14 cellular contexts compared by ENCODE assay signal in the genomic region with DNA sequence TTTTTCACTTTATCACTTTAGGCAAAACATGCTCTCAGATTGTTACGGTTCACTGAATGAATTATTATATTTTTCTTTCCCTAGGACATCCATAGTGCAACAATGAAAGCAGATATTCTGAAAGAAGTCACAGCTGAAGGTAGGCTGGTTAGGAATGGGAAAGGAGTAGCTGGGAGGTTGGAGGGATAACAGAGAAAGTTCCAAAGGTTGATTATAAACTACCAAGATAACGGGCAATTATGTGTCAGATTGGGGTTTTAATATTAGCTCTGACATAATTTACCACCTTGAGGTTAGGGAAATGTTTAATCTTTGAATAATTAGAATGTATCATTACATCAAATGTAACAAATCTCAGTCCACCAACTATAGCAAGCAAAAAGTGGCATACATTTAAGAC.
A peak's percentile ranks its signal among the peaks of the same experiment; 100 is the strongest.
DNase-seq lines count a peak whose midpoint lies in the region; ATAC-seq and TF ChIP-seq lines count a peak whose summit lies in the region.
"Had no signal": no experiment of that assay in that cellular context is flagged by ENCODE, and none has a peak within 500 bp of the region (broad histone marks: within the 10 kb centered on the region; RNA-seq: fewer than 3 reads in every experiment).

No MANE protein-coding gene starts in this region.

- H4K8ac ChIP-seq in IMR-90 (ENCODE audit: low read depth in 2 of 2, low read length in 2 of 2) = no peak overlapping the region

- no peaks in the 10 kb centered on the region for H4K20me1 ChIP-seq in IMR-90 (ENCODE audit: insufficient read depth, low read length)
- H4K20me1 ChIP-seq in neural progenitor cell (ENCODE audit: low read depth) = no peaks in the 10 kb centered on the region

- WGBS in IMR-90 (ENCODE audit: extremely low coverage in 2 of 2, insufficient read length in 1 of 2), 2 experiments = no CpG with 5 or more reads among the region's 2 CpGs
- 100% methylated on average over 2 of the region's 2 CpGs; no CpG with 5 or more reads in 1 of the 2 experiments for WGBS in endodermal cell (ENCODE audit: insufficient coverage in 1 of 2, insufficient read length in 1 of 2), 2 experiments

- peak overlapping the region; percentile 93 for H3K4me3 Mint-ChIP-seq in endodermal cell
- H3K4me3 Mint-ChIP-seq in neural progenitor cell = no peak overlapping the region
- H3K4me3 Mint-ChIP-seq: CD4-positive, alpha-beta memory T cell had no signal

- no peak overlapping the region for H3K14ac ChIP-seq in IMR-90 (replicated peaks; ENCODE audit: low read depth, low read length)

- H2AFZ ChIP-seq in IMR-90 (replicated peaks; ENCODE audit: low read length, poor library complexity) = no peak overlapping the region
- H2AFZ ChIP-seq in neural progenitor cell (replicated peaks) = no peak overlapping the region

- POLR2A ChIA-PET in HEK293 (lab: Yijun Ruan, JAX) = no interaction called here
- POLR2A ChIA-PET in IMR-90 (lab: Charles Lee; ENCODE audit: unreplicated experiment) = no interaction called here

- H3K4me3 ChIP-seq in HEK293 (ENCODE audit: low read depth, low read length) (no peak overlapping the region), IMR-90 (ENCODE audit: insufficient read depth, low read depth, low read length) (no peak overlapping the region), endodermal cell (ENCODE audit: low read length) (no peak overlapping the region), neural progenitor cell (no peak overlapping the region)

- H3K23ac ChIP-seq in IMR-90 (ENCODE audit: low read depth, low read length) = no peak overlapping the region

- H2BK20ac ChIP-seq in IMR-90 (ENCODE audit: low read depth, low read length) = no peak overlapping the region

- H4K5ac ChIP-seq in IMR-90 (ENCODE audit: low read depth, low read length) = no peak overlapping the region

- no peak for TF ChIP-seq CTCF in HEK293 (tag by site-specific recombination; IDR thresholded peaks at IDR 0.05)
- no peak for TF ChIP-seq CTCF in IMR-90 (conservative IDR thresholded peaks at IDR 0.05; ENCODE audit: low read depth, low read length)
- TF ChIP-seq CTCF in endodermal cell (conservative IDR thresholded peaks at IDR 0.05) = no peak
- no peak for TF ChIP-seq CTCF in neural progenitor cell (IDR thresholded peaks at IDR 0.05)

- intact Hi-C loops in IMR-90 (cut with micrococcal nuclease) = no loop called here

- H3K9ac ChIP-seq in IMR-90 (ENCODE audit: low read depth, low read length) (no peak overlapping the region), endodermal cell (ENCODE audit: extremely low read depth, low read length, poor library complexity, severe bottlenecking) (no peak overlapping the region), neural progenitor cell (no peak overlapping the region)

- no TSS peak for BruUV-seq in IMR-90 (replicated peaks; lab: Mats Ljungman, UMichigan)

- H3K27ac ChIP-seq in HEK293 (ENCODE audit: extremely low read depth, low read depth, low read length) = no peak overlapping the region
- H3K27ac ChIP-seq in IMR-90 (ENCODE audit: insufficient read depth, low read length) = no peak overlapping the region
- H3K27ac ChIP-seq in endodermal cell (ENCODE audit: low read depth, low read length) = no peak overlapping the region
- H3K27ac ChIP-seq in neural progenitor cell = no peak overlapping the region
- H3K27ac ChIP-seq: C4-2B had no signal

- H2AK5ac ChIP-seq in IMR-90 (ENCODE audit: low read depth, low read length) = no peak overlapping the region

- no peak overlapping the region for H2BK15ac ChIP-seq in IMR-90 (ENCODE audit: low read depth, low read length)

- DNase-seq in IMR-90 (no peak), endodermal cell (no peak), neural progenitor cell (ENCODE audit: low spot score) (no peak), T-helper 9 cell (no peak), NCI-H1105 treated with DMSO at 0.1 percent for 48 hours (lab: John Stamatoyannopoulos, UW) (no peak)
- DNase-seq: BE2C; CD4-positive, alpha-beta memory T cell; DMS153; DMS79 treated with DMSO at 0.1 percent for 48 hours; EL; HCEC 1CT had no signal

- no peaks in the 10 kb centered on the region for H3K9me1 ChIP-seq in IMR-90 (ENCODE audit: insufficient read depth, low read length)

- no peak overlapping the region for H2AK9ac ChIP-seq in IMR-90 (replicated peaks; ENCODE audit: low read depth, low read length, poor library complexity)

- CTCF ChIA-PET in HEK293 (lab: Yijun Ruan, JAX) (no interaction called here), IMR-90 (lab: Yijun Ruan, JAX) (interaction anchor here (0.6 kb wide), 1 partner anchor 69 kb away, joined by 3 read pairs; no protein-coding TSS in a partner anchor)

- H3K4me1 Mint-ChIP-seq in endodermal cell (peaks cover 14% of the 10 kb centered on the region), neural progenitor cell (no peaks in the 10 kb centered on the region)
- H3K4me1 Mint-ChIP-seq: CD4-positive, alpha-beta memory T cell had no signal

- H3K56ac ChIP-seq in IMR-90 (ENCODE audit: extremely low read depth, insufficient read depth, low read length) = no peak overlapping the region

- no peak overlapping the region for H2BK5ac ChIP-seq in IMR-90 (ENCODE audit: low read depth, low read length, poor library complexity, severe bottlenecking)

- H3K18ac ChIP-seq in IMR-90 (ENCODE audit: low read depth, low read length) = no peak overlapping the region

- TF ChIP-seq POLR2A in IMR-90 (IDR thresholded peaks at IDR 0.05; ENCODE audit: low read depth, low read length) = no peak

- in situ Hi-C loops in IMR-90 (cut with MboI; ENCODE audit: low sequenced_read_pairs) = no loop called here

- peaks cover 0 to 4% of the 10 kb centered on the region in 2 experiments; a peak in 1 of 4 replicates for H3K79me1 ChIP-seq in IMR-90 (ENCODE audit: low read depth in 1 of 2, low read length in 2 of 2)

- no peak overlapping the region for H3K4ac ChIP-seq in IMR-90 (ENCODE audit: low read depth, low read length)

- dilution Hi-C loops in IMR-90 (cut with HindIII; ENCODE audit: low sequenced_read_pairs, unreplicated experiment) = no loop called here

- no peak for TF ChIP-seq RAD21 in IMR-90 (IDR thresholded peaks at IDR 0.05; ENCODE audit: low read length)

- H3K79me2 ChIP-seq in neural progenitor cell (ENCODE audit: low read depth) = no peaks in the 10 kb centered on the region

- peaks cover 10% of the 10 kb centered on the region for H3K36me3 Mint-ChIP-seq in endodermal cell (ENCODE audit: low read depth)
- H3K36me3 Mint-ChIP-seq in neural progenitor cell = no peaks in the 10 kb centered on the region
- H3K36me3 Mint-ChIP-seq: CD4-positive, alpha-beta memory T cell had no signal

- H3K4me2 ChIP-seq in IMR-90 (ENCODE audit: low read depth, low read length) (peak overlapping the region; percentile 61; the same call in 1 of the 2 replicates), neural progenitor cell (peak overlapping the region; percentile 82)

- no peaks in the 10 kb centered on the region for H3K27me3 Mint-ChIP-seq in endodermal cell (ENCODE audit: insufficient read depth)
- peaks cover under 1% of the 10 kb centered on the region for H3K27me3 Mint-ChIP-seq in neural progenitor cell (ENCODE audit: insufficient read depth, low read depth)

- no peak overlapping the region for H2BK120ac ChIP-seq in IMR-90 (ENCODE audit: low read depth, low read length)

- peaks cover 4% of the 10 kb centered on the region; the same call in 1 of the 2 replicates for H3K4me1 ChIP-seq in HEK293 (ENCODE audit: control insufficient read depth, insufficient read depth, low read length)
- no peaks in the 10 kb centered on the region for H3K4me1 ChIP-seq in IMR-90 (ENCODE audit: control insufficient read depth, insufficient read depth, low read length)
- no peaks in the 10 kb centered on the region for H3K4me1 ChIP-seq in endodermal cell (ENCODE audit: control insufficient read depth, insufficient read depth, low read length)
- H3K4me1 ChIP-seq in neural progenitor cell = peaks cover 11% of the 10 kb centered on the region
- H3K4me1 ChIP-seq: BE2C had no signal

- H3K9me3 ChIP-seq in HEK293 (ENCODE audit: control insufficient read depth, insufficient read depth, low read depth, low read length) (no peaks in the 10 kb centered on the region), IMR-90 (ENCODE audit: control insufficient read depth, insufficient read depth, low read length) (0 out of 2 replicates have a peak, but pooled peaks cover 6% of the 10 kb centered on the region), endodermal cell (ENCODE audit: control insufficient read depth, low read length) (no peaks in the 10 kb centered on the region), neural progenitor cell (ENCODE audit: low read depth) (no peaks in the 10 kb centered on the region)
- H3K9me3 ChIP-seq: BE2C had no signal

- ATAC-seq in IMR-90 (ENCODE audit: low read depth) (no peak), HG02588 (IDR thresholded peaks at IDR 0.05; ENCODE audit: unreplicated experiment) (no peak)

- H3K27me3 ChIP-seq in IMR-90 (ENCODE audit: control insufficient read depth, insufficient read depth, low read length) = no peaks in the 10 kb centered on the region
- H3K27me3 ChIP-seq in endodermal cell (ENCODE audit: control insufficient read depth, insufficient read depth, low read length, poor library complexity, severe bottlenecking) = no peaks in the 10 kb centered on the region
- H3K27me3 ChIP-seq in neural progenitor cell = no peaks in the 10 kb centered on the region
- H3K27me3 ChIP-seq: BE2C had no signal

- no peaks in the 10 kb centered on the region for H3F3A ChIP-seq in neural progenitor cell (ENCODE audit: low read depth)

- H3K36me3 ChIP-seq in HEK293 (ENCODE audit: control insufficient read depth in 2 of 2, insufficient read depth in 1 of 2, low read length in 2 of 2) = no peaks in the 10 kb centered on the region
- H3K36me3 ChIP-seq in IMR-90 (ENCODE audit: control insufficient read depth, insufficient read depth, low read length) = peaks cover 2% of the 10 kb centered on the region; the same call in 1 of the 2 replicates
- H3K36me3 ChIP-seq in endodermal cell (ENCODE audit: control insufficient read depth, insufficient read depth, low read length) = no peaks in the 10 kb centered on the region
- H3K36me3 ChIP-seq in neural progenitor cell = no peaks in the 10 kb centered on the region
- H3K36me3 ChIP-seq: BE2C had no signal

- H3K9me3 Mint-ChIP-seq in endodermal cell (no peaks in the 10 kb centered on the region), neural progenitor cell (no peaks in the 10 kb centered on the region)

- no peak overlapping the region for H3K27ac Mint-ChIP-seq in endodermal cell
- H3K27ac Mint-ChIP-seq in neural progenitor cell = no peak overlapping the region
- H3K27ac Mint-ChIP-seq: CD4-positive, alpha-beta memory T cell had no signal

- no peak overlapping the region for H4K91ac ChIP-seq in IMR-90 (ENCODE audit: insufficient read depth, low read depth, low read length)

TF ChIP-seq in HEK293, 187 proteins besides CTCF, POLR2A, EP300 and RAD21:
- peak; percentile 73; the same call in 1 of the 2 replicates for TF ChIP-seq ZNF394 (tag by site-specific recombination; IDR thresholded peaks at IDR 0.05; ENCODE audit: borderline replicate concordance)
- TF ChIP-seq ZNF560 (tag by site-specific recombination; IDR thresholded peaks at IDR 0.05; ENCODE audit: borderline replicate concordance) = no peak
TF ChIP-seq in HEK293: peak in this region for 1.

TF ChIP-seq in IMR-90, 13 proteins besides CTCF, POLR2A, EP300 and RAD21 (continues in another document):
- TF ChIP-seq NFE2L2 (IDR thresholded peaks at IDR 0.05; ENCODE audit: low read depth, low read length) = no peak
- no peak for TF ChIP-seq CEBPB (IDR thresholded peaks at IDR 0.05; ENCODE audit: low read depth, low read length)
- TF ChIP-seq SMC3 (IDR thresholded peaks at IDR 0.05; ENCODE audit: low read depth, low read length) = no peak
- no peak for TF ChIP-seq RFX5 (IDR thresholded peaks at IDR 0.05; ENCODE audit: low read depth, low read length)
